In the genomic region with DNA sequence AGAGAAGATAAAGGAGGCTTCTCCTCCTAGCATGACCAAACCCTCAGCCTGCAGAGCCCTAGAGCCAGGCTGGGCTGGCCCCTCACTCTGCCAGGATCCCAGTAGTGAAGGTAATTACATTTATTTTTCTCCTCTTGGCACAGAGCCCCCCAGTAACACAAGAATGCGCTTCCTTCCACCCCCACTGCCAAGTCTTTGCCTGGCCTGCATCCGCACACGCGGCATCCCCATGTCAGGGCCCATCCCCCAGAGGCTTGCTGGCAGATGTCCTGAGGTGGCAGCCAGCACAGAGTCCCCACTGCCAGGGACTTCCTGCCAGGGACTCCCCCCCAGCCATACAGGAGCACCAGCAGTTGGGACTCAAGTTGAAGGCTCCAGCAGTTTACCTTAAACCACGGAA, we compare ENCODE assay signal across 1 cellular context.
TF ChIP-seq lines count a peak whose summit lies in the region.

No MANE protein-coding gene starts in this region.

TF ChIP-seq in GM23338, 12 proteins besides CTCF, POLR2A, EP300 and RAD21:
- TF ChIP-seq, protein P1, sequence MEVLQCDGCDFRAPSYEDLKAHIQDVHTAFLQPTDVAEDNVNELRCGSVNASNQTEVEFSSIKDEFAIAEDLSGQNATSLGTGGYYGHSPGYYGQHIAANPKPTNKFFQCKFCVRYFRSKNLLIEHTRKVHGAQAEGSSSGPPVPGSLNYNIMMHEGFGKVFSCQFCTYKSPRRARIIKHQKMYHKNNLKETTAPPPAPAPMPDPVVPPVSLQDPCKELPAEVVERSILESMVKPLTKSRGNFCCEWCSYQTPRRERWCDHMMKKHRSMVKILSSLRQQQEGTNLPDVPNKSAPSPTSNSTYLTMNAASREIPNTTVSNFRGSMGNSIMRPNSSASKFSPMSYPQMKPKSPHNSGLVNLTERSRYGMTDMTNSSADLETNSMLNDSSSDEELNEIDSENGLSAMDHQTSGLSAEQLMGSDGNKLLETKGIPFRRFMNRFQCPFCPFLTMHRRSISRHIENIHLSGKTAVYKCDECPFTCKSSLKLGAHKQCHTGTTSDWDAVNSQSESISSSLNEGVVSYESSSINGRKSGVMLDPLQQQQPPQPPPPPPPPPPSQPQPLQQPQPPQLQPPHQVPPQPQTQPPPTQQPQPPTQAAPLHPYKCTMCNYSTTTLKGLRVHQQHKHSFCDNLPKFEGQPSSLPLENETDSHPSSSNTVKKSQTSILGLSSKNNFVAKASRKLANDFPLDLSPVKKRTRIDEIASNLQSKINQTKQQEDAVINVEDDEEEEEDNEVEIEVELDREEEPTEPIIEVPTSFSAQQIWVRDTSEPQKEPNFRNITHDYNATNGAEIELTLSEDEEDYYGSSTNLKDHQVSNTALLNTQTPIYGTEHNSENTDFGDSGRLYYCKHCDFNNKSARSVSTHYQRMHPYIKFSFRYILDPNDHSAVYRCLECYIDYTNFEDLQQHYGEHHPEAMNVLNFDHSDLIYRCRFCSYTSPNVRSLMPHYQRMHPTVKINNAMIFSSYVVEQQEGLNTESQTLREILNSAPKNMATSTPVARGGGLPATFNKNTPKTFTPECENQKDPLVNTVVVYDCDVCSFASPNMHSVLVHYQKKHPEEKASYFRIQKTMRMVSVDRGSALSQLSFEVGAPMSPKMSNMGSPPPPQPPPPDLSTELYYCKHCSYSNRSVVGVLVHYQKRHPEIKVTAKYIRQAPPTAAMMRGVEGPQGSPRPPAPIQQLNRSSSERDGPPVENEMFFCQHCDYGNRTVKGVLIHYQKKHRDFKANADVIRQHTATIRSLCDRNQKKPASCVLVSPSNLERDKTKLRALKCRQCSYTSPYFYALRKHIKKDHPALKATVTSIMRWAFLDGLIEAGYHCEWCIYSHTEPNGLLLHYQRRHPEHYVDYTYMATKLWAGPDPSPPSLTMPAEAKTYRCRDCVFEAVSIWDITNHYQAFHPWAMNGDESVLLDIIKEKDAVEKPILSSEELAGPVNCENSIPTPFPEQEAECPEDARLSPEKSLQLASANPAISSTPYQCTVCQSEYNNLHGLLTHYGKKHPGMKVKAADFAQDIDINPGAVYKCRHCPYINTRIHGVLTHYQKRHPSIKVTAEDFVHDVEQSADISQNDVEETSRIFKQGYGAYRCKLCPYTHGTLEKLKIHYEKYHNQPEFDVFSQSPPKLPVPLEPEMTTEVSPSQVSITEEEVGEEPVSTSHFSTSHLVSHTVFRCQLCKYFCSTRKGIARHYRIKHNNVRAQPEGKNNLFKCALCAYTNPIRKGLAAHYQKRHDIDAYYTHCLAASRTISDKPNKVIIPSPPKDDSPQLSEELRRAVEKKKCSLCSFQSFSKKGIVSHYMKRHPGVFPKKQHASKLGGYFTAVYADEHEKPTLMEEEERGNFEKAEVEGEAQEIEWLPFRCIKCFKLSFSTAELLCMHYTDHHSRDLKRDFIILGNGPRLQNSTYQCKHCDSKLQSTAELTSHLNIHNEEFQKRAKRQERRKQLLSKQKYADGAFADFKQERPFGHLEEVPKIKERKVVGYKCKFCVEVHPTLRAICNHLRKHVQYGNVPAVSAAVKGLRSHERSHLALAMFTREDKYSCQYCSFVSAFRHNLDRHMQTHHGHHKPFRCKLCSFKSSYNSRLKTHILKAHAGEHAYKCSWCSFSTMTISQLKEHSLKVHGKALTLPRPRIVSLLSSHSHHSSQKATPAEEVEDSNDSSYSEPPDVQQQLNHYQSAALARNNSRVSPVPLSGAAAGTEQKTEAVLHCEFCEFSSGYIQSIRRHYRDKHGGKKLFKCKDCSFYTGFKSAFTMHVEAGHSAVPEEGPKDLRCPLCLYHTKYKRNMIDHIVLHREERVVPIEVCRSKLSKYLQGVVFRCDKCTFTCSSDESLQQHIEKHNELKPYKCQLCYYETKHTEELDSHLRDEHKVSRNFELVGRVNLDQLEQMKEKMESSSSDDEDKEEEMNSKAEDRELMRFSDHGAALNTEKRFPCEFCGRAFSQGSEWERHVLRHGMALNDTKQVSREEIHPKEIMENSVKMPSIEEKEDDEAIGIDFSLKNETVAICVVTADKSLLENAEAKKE (CRISPR knock-in tag; IDR thresholded peaks at IDR 0.05), result no peak
- TF ChIP-seq EZH2 (IDR thresholded peaks at IDR 0.05; ENCODE audit: low read depth, unreplicated experiment) (no peak), NANOG (IDR thresholded peaks at IDR 0.05; ENCODE audit: borderline replicate concordance) (no peak), ZNF331 (CRISPR knock-in tag; IDR thresholded peaks at IDR 0.05; ENCODE audit: low read depth) (no peak), STAT1 (IDR thresholded peaks at IDR 0.05; ENCODE audit: unreplicated experiment) (no peak), CREB1 (CRISPR knock-in tag; IDR thresholded peaks at IDR 0.05; ENCODE audit: low read depth) (no peak)
- TF ChIP-seq, protein P2, sequence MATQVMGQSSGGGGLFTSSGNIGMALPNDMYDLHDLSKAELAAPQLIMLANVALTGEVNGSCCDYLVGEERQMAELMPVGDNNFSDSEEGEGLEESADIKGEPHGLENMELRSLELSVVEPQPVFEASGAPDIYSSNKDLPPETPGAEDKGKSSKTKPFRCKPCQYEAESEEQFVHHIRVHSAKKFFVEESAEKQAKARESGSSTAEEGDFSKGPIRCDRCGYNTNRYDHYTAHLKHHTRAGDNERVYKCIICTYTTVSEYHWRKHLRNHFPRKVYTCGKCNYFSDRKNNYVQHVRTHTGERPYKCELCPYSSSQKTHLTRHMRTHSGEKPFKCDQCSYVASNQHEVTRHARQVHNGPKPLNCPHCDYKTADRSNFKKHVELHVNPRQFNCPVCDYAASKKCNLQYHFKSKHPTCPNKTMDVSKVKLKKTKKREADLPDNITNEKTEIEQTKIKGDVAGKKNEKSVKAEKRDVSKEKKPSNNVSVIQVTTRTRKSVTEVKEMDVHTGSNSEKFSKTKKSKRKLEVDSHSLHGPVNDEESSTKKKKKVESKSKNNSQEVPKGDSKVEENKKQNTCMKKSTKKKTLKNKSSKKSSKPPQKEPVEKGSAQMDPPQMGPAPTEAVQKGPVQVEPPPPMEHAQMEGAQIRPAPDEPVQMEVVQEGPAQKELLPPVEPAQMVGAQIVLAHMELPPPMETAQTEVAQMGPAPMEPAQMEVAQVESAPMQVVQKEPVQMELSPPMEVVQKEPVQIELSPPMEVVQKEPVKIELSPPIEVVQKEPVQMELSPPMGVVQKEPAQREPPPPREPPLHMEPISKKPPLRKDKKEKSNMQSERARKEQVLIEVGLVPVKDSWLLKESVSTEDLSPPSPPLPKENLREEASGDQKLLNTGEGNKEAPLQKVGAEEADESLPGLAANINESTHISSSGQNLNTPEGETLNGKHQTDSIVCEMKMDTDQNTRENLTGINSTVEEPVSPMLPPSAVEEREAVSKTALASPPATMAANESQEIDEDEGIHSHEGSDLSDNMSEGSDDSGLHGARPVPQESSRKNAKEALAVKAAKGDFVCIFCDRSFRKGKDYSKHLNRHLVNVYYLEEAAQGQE (IDR thresholded peaks at IDR 0.05; ENCODE audit: unreplicated experiment), result no peak
- TF ChIP-seq, protein P3, sequence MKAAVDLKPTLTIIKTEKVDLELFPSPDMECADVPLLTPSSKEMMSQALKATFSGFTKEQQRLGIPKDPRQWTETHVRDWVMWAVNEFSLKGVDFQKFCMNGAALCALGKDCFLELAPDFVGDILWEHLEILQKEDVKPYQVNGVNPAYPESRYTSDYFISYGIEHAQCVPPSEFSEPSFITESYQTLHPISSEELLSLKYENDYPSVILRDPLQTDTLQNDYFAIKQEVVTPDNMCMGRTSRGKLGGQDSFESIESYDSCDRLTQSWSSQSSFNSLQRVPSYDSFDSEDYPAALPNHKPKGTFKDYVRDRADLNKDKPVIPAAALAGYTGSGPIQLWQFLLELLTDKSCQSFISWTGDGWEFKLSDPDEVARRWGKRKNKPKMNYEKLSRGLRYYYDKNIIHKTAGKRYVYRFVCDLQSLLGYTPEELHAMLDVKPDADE (IDR thresholded peaks at IDR 0.05), result no peak
